In the genomic region with DNA sequence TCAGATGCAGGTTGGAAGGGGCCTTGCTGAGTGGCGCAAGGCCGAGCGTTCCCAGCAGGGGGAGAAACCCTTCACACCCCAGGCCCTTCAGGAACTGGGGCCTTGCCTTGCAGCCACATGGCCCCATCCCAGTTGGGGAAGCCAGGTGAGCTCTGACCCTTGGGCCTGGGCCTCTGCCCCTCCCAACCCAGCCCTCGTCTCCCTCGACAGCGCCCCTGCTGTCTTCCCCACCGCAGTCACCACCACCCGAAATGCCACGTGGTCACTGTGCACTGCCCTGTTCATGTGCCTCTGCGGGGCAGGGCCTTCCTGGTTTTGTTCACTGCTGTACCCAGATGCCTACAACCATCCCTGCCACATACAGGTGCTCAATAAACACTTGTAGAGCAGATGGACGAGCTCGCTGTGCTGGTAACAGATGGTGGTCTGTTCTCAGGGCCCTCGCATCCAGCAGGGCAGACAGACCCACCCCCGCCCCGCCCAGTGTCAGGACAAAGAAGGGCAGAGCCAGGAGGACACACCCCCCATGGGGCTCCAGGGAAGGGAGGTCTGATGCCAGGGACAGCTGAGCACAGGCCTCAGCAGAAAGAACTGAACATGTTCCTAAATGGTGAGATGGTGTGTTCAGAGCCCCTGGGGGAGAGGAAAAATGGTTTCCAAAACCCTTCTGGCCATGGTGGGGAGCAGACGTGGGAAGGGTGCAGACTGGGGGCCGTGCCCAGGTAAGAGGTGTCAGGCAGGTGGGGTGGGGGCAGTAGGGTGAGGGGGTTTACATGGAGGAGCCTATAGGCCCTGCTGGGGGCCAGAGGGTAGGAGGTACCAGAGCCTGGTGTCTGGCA, we compare ENCODE assay signal across 1 cellular context.
TF ChIP-seq lines count a peak whose summit lies in the region.

No MANE protein-coding gene starts in this region.

TF ChIP-seq in SK-N-SH treated with all-trans-retinoic acid at 6 μM for 48 hours, 23 proteins besides CTCF, POLR2A, EP300 and RAD21 (continued from another document):
- TF ChIP-seq PATZ1 (CRISPR knock-in tag; IDR thresholded peaks at IDR 0.05; ENCODE audit: borderline replicate concordance) (no peak), ARNTL (CRISPR knock-in tag; IDR thresholded peaks at IDR 0.05; ENCODE audit: borderline replicate concordance, low read depth) (no peak)
